8 cellular contexts compared by ENCODE assay signal in the genomic region with DNA sequence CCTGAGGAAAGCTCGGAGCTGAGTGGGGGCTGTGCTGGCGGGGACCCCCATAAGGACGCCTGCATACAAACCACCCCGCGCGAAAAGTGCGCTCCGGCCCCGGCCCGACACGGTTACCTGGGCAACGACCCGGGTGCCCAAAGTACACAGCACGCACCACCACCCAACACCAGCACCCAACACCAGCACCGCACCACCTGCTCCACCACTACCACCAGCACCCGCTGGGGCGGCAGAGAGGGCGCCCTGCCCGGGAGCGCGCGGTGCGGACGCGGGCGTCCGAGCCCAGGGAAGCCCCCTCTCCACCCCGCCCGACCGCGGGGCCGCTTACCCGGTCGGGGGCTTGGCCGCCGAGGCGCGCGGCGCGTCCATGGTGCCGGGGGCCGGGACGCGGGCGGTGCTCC. TPM values are rescaled to one million over a fixed set of nuclear protein-coding genes. Genes with fewer than 3 reads are reported as not detected.
A peak's percentile ranks its signal among the peaks of the same experiment; 100 is the strongest.
DNase-seq lines count a peak whose midpoint lies in the region; ATAC-seq and TF ChIP-seq lines count a peak whose summit lies in the region.

No MANE protein-coding gene starts in this region.

- peak; percentile 73 for ATAC-seq in Right ventricle myocardium inferior
- no peak for ATAC-seq in HG03108 (IDR thresholded peaks at IDR 0.05; ENCODE audit: unreplicated experiment)

- H3K9ac ChIP-seq in mesenchymal stem cell (ENCODE audit: low read length): peak overlapping the region; percentile 38

- H3K4me1 ChIP-seq in breast epithelium: no peaks in the 10 kb centered on the region
- H3K4me1 ChIP-seq in mesenchymal stem cell (ENCODE audit: control insufficient read depth, insufficient read depth, low read depth, low read length): peaks cover 20% of the 10 kb centered on the region
- H3K4me1 ChIP-seq in vagina: peaks cover 7% of the 10 kb centered on the region

- intact Hi-C loops in Right ventricle myocardium inferior (cut with DNase I) (loop anchor here (5.0 kb wide), 3 partner anchors 41 to 129 kb away; no protein-coding TSS in a partner anchor), cardiac septum (cut with DNase I) (loop anchor here (2.0 to 5.0 kb wide), 2 partner anchors 41 to 55 kb away; no protein-coding TSS in a partner anchor), breast epithelium (cut with DNase I; ENCODE audit: low total_unique reads) (no loop called here), vagina (cut with DNase I) (no loop called here)

- no peak overlapping the region for H4K91ac ChIP-seq in mesenchymal stem cell (ENCODE audit: low read length)

- H3K4me3 ChIP-seq in breast epithelium: peak overlapping the region; percentile 50 to 87 (median 59)
- peak overlapping the region; percentile 43 to 78 for H3K4me3 ChIP-seq in mesenchymal stem cell (ENCODE audit: insufficient read depth in 1 of 2, low read depth in 1 of 2, low read length in 2 of 2)
- H3K4me3 ChIP-seq in vagina: peak overlapping the region; percentile 54 to 60

- no peak overlapping the region for H2BK12ac ChIP-seq in mesenchymal stem cell (ENCODE audit: low read length in 2 of 2)

- no peak overlapping the region for H2BK5ac ChIP-seq in mesenchymal stem cell (ENCODE audit: low read depth, low read length, poor library complexity, severe bottlenecking)

- H3K27ac ChIP-seq in breast epithelium (peak overlapping the region; percentile 83 to 90), mesenchymal stem cell (ENCODE audit: low read length, poor library complexity, severe bottlenecking) (no peak overlapping the region), vagina (no peak overlapping the region)

- no peak overlapping the region for H3K23ac ChIP-seq in mesenchymal stem cell (ENCODE audit: low read length in 2 of 2)

- TF ChIP-seq CTCF in breast epithelium (IDR thresholded peaks at IDR 0.05) (peak in 2 of 3 donors; percentile 31 to 45), vagina (IDR thresholded peaks at IDR 0.05) (no peak)

- no peak overlapping the region for H2BK15ac ChIP-seq in mesenchymal stem cell (ENCODE audit: low read depth, poor library complexity, severe bottlenecking)

- H3K9me3 ChIP-seq in breast epithelium: no peaks in the 10 kb centered on the region
- H3K9me3 ChIP-seq in mesenchymal stem cell (ENCODE audit: control insufficient read depth, low read length): no peaks in the 10 kb centered on the region
- H3K9me3 ChIP-seq in vagina: no peaks in the 10 kb centered on the region

- H3K36me3 ChIP-seq in breast epithelium: no peaks in the 10 kb centered on the region
- no peaks in the 10 kb centered on the region for H3K36me3 ChIP-seq in mesenchymal stem cell (ENCODE audit: control insufficient read depth in 1 of 2, insufficient read depth in 2 of 2, low read depth in 1 of 2, low read length in 2 of 2)
- H3K36me3 ChIP-seq in vagina: no peaks in the 10 kb centered on the region

- H2BK120ac ChIP-seq in mesenchymal stem cell (ENCODE audit: low read depth, low read length): no peak overlapping the region

- TF ChIP-seq POLR2A in breast epithelium (IDR thresholded peaks at IDR 0.05) (no peak), vagina (IDR thresholded peaks at IDR 0.05) (no peak)

- H3K14ac ChIP-seq in mesenchymal stem cell (ENCODE audit: low read length in 2 of 2): no peak overlapping the region

- no peak overlapping the region for H3K18ac ChIP-seq in mesenchymal stem cell (ENCODE audit: low read depth in 1 of 2, low read length in 2 of 2)

- no peak overlapping the region for H2AK5ac ChIP-seq in mesenchymal stem cell (ENCODE audit: low read length, severe bottlenecking)

- H3K4me2 ChIP-seq in mesenchymal stem cell (ENCODE audit: low read length, poor library complexity, severe bottlenecking): peak overlapping the region; percentile 87

- no peak for DNase-seq in Right ventricle myocardium inferior (ENCODE audit: missing footprints)
- DNase-seq in cardiac septum (ENCODE audit: low spot score): no peak
- peak; percentile 45 to 58 for DNase-seq in breast epithelium (ENCODE audit: low spot score in 2 of 2)
- no peak for DNase-seq in mesenchymal stem cell
- DNase-seq in vagina (ENCODE audit: extremely low spot score in 2 of 2): no peak
- no peak for DNase-seq in NCI-H187 (lab: John Stamatoyannopoulos, UW)
- DNase-seq in midbrain (lab: John Stamatoyannopoulos, UW): no peak

- WGBS in mesenchymal stem cell: 0% methylated on average over 11 of the region's 46 CpGs

- no peak overlapping the region for H2AFZ ChIP-seq in mesenchymal stem cell (ENCODE audit: low read depth, low read length)

- no peak overlapping the region for H4K8ac ChIP-seq in mesenchymal stem cell (ENCODE audit: low read length)

- no peaks in the 10 kb centered on the region for H3K27me3 ChIP-seq in breast epithelium
- H3K27me3 ChIP-seq in mesenchymal stem cell (ENCODE audit: control insufficient read depth in 1 of 2, insufficient read depth in 1 of 2, low read length in 2 of 2): peaks cover 54 to 56% of the 10 kb centered on the region in 2 experiments
- no peaks in the 10 kb centered on the region for H3K27me3 ChIP-seq in vagina

- no peaks in the 10 kb centered on the region for H3K79me1 ChIP-seq in mesenchymal stem cell (replicated peaks; ENCODE audit: low read length, poor library complexity, severe bottlenecking)

- H3K4ac ChIP-seq in mesenchymal stem cell (ENCODE audit: low read depth in 1 of 2, low read length in 2 of 2): no peak overlapping the region

RNA-seq across cellular contexts. Expression of a gene that starts 0.3 kb away (rescaled TPM):
- 88.3 TPM for total RNA-seq in Right ventricle myocardium inferior
- 109 TPM for total RNA-seq in cardiac septum
- total RNA-seq in breast epithelium: 10 to 100 TPM in 2 of 3 donors, 1 to 10 TPM in 1; 2.2 to 37.3 (median 16.1) TPM
- polyA plus RNA-seq in mesenchymal stem cell (2013, experiment 1 of 2): 0.03 TPM
- polyA plus RNA-seq in mesenchymal stem cell (2013, experiment 2 of 2): 0.03 TPM
- 9.3 TPM for total RNA-seq in vagina

Comparison
In these comparisons a context has a peak if more than half of its experiments do, and no peak if none do; other contexts are left out.
1. DNase-seq: peak in breast epithelium (2 of 2); none in Right ventricle myocardium inferior (single experiment), cardiac septum (single experiment), mesenchymal stem cell (single experiment), vagina (0 of 2), NCI-H187 (0 of 2) and midbrain (single experiment).
2. H3K27ac ChIP-seq: peak in breast epithelium (2 of 2); none in mesenchymal stem cell (single experiment) and vagina (single experiment).
3. CTCF ChIP-seq: peak in breast epithelium (2 of 3); none in vagina (0 of 3).
4. intact Hi-C loops: an anchor here in Right ventricle myocardium inferior (5.0 kb wide) and cardiac septum (2.0 to 5.0 kb wide); none called in breast epithelium and vagina.
5. Peak in every context shown above with its lines, with median percentiles within 50 percentile points of each other: H3K4me3 ChIP-seq.